17 cellular contexts compared by ENCODE assay signal in the genomic region with DNA sequence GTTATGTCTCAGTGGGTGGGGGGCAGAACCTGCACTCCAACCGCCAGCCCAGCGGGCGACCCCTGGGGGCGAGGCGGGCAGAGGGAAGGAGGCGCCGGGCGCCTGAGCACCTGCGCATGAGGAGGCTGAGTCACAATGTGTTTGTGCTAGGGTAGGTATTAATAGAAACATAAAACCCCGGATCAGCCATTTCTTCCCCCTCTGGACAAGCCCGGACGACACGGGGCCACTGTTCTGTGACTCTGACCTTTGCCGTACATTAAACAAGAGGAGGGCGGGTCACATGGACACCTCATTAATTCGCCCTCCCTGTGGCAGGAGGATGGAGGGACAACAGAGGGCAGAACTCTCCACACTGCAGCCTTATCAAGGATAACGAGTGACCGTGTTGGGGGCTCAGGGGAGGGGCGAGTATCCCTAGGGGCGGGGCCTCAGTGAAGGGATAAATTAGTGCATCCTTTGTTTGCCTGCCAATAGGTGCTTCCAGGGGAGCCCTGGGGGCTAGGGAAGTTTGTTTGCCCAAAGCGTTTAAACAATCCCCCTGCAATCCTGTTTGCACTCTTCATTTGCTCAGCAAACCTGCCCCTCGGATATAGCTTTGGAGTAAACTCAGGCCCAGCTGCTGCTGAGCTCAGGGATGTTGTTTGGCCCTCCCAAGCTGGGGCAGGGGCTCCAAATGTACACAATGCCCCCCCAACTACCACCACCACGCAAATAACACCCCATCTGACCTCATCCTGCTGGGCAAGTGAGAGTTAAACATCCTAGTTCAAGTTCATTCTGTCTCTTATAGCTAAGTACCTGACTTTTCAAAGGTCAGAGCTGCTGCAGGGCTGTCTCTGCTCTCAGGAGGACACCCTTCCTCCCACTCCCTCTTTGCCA.
A peak's percentile ranks its signal among the peaks of the same experiment; 100 is the strongest.
DNase-seq lines count a peak whose midpoint lies in the region; ATAC-seq, FAIRE-seq and TF ChIP-seq lines count a peak whose summit lies in the region.
"Had no signal": no experiment of that assay in that cellular context is flagged by ENCODE, and none has a peak within 500 bp of the region (broad histone marks: within the 10 kb centered on the region; RNA-seq: fewer than 3 reads in every experiment).

No MANE protein-coding gene starts in this region.

- peaks cover 54% of the 10 kb centered on the region for H3K4me1 ChIP-seq in HepG2 (ENCODE audit: insufficient read depth, low read length)

- in situ Hi-C loops in HepG2 (cut with HindIII; ENCODE audit: extremely low pct_ligation_motif_present, low pct_unique_long_range_greater_than_20kb), result no loop called here

- peak in 1 of 2 experiments; percentile 79; a peak in 2 of 4 replicates for TF ChIP-seq EP300 in HepG2 (IDR thresholded peaks at IDR 0.05; ENCODE audit: low read depth in 2 of 2, low read length in 2 of 2)
- TF ChIP-seq EP300 in HepG2 (CRISPR knock-in tag; IDR thresholded peaks at IDR 0.05; ENCODE audit: borderline replicate concordance), result peak; percentile 69; the same call in 1 of the 2 replicates

- peak overlapping the region; percentile 59 for H3K4me2 ChIP-seq in HepG2 (ENCODE audit: low read depth, low read length)
- H3K4me2 ChIP-seq: BLaER1 had no signal

- peaks cover 44 to 88% of the 10 kb centered on the region in 2 experiments for H3K27me3 ChIP-seq in HepG2 (ENCODE audit: control insufficient read depth in 1 of 2, insufficient read depth in 2 of 2, low read length in 2 of 2)
- H3K27me3 ChIP-seq: BLaER1 had no signal

- no peaks in the 10 kb centered on the region for H3K36me3 ChIP-seq in HepG2 (replicated peaks in 1 of 2; ENCODE audit: control insufficient read depth in 1 of 2, insufficient read depth in 2 of 2, low read length in 2 of 2)
- H3K36me3 ChIP-seq: BLaER1 had no signal

- peak; percentile 82 for ATAC-seq in HepG2
- no peak for ATAC-seq in HG02610 (IDR thresholded peaks at IDR 0.05; ENCODE audit: unreplicated experiment)
- ATAC-seq: right cardiac atrium had no signal

- no peak for TF ChIP-seq RAD21 in HepG2 (CRISPR knock-in tag; IDR thresholded peaks at IDR 0.05)

- intact Hi-C loops in HepG2 (cut with micrococcal nuclease; ENCODE audit: unreplicated experiment), result loop anchor here (1.0 to 10.0 kb wide), 3 partner anchors 10 to 310 kb away; a partner anchor contains a TSS

- H3K9ac ChIP-seq in HepG2 (ENCODE audit: insufficient read depth, low read depth, low read length), result no peak overlapping the region
- H3K9ac ChIP-seq: BLaER1, GM23248 had no signal

- peak overlapping the region in 1 of 3 experiments; percentile 7; a peak in 1 of 6 replicates for H3K4me3 ChIP-seq in HepG2 (replicated peaks in 1 of 3; ENCODE audit: insufficient read depth in 1 of 3, low read depth in 2 of 3, low read length in 3 of 3)
- H3K4me3 ChIP-seq in coronary artery, result no peak overlapping the region
- H3K4me3 ChIP-seq: BLaER1, GM23248 had no signal

- BruUV-seq in HepG2 (replicated peaks; lab: Mats Ljungman, UMichigan), result no TSS peak

- FAIRE-seq in HepG2 (lab: Jason Lieb, UNC), result peak; percentile 90
- no peak for FAIRE-seq in frontal cortex (lab: Jason Lieb, UNC)

- TF ChIP-seq POLR2A in HepG2 (IDR thresholded peaks at IDR 0.05; ENCODE audit: insufficient read depth in 1 of 2, low read depth in 2 of 2, low read length in 2 of 2), result no peak

- TF ChIP-seq CTCF in RWPE1 (conservative IDR thresholded peaks at IDR 0.05; ENCODE audit: low read depth) (no peak), HepG2 (CRISPR knock-in tag; IDR thresholded peaks at IDR 0.05) (peak; percentile 34), coronary artery (IDR thresholded peaks at IDR 0.05) (no peak)

- CTCF ChIA-PET in RWPE1 (lab: Yijun Ruan, JAX), result no interaction called here
- CTCF ChIA-PET in HepG2 (lab: Yijun Ruan, JAX; ENCODE audit: low intra/inter-chr PET ratio, low total read pairs), result no interaction called here

- no peak overlapping the region for H3K27ac ChIP-seq in RWPE1
- no peak overlapping the region for H3K27ac ChIP-seq in HepG2 (ENCODE audit: extremely low read length, insufficient read depth, low read length)
- H3K27ac ChIP-seq in coronary artery, result no peak overlapping the region
- H3K27ac ChIP-seq: BLaER1, GM23248 had no signal

- no peak overlapping the region for H2AFZ ChIP-seq in HepG2 (ENCODE audit: low read length)
- H2AFZ ChIP-seq: GM23248 had no signal

- 5% methylated on average over 20 of the region's 23 CpGs for WGBS in HepG2 (ENCODE audit: low lambda C conversion rate)

- peaks cover 6% of the 10 kb centered on the region; the same call in 1 of the 2 replicates for H4K20me1 ChIP-seq in HepG2 (ENCODE audit: insufficient read depth, low read length)
- H4K20me1 ChIP-seq: BLaER1 had no signal

- H3K79me2 ChIP-seq in HepG2 (ENCODE audit: insufficient read depth, low read length), result no peaks in the 10 kb centered on the region

- POLR2A ChIA-PET in RWPE1 (lab: Yijun Ruan, JAX; ENCODE audit: low non-redundant PET) (no interaction called here), HepG2 (lab: Yijun Ruan, JAX) (interaction anchor here (0.8 to 1.4 kb wide), 9 partner anchors 11 to 221 kb away, joined by 3 to 11 read pairs (median 3); no protein-coding TSS in a partner anchor)

- DNase-seq in DMS153 (lab: John Stamatoyannopoulos, UW), result peak; percentile 62
- DNase-seq in NCI-H1092 treated with DMSO at 0.1 percent for 48 hours (lab: John Stamatoyannopoulos, UW), result peak; percentile 79
- DNase-seq in RWPE1 (ENCODE audit: low spot score), result peak; percentile 28
- peak; percentile 92 for DNase-seq in HepG2 (ENCODE audit: low spot score)
- DNase-seq in coronary artery (ENCODE audit: low spot score), result no peak
- DNase-seq in NCI-H1694 treated with DMSO at 0.1 percent for 48 hours (lab: John Stamatoyannopoulos, UW), result no peak
- DNase-seq in frontal cortex (ENCODE audit: low spot score in 2 of 2), result no peak
- DNase-seq: activated CD4-positive, alpha-beta T cell treated with anti-CD3 and anti-CD28 coated beads, Interleukin-2, amount 10 ng/mL, durations not matched to agents 7 days and 5 days; activated T-cell treated with anti-CD3 and anti-CD28 coated beads, Interleukin-2, amount 50 U/mL, for 48 hours; foreskin fibroblast; GDM1; GM23248; right cardiac atrium; stimulated activated naive CD4-positive, alpha-beta T cell treated with Interleukin-2 at 50 U/mL for 16 hours; T-helper 1 cell had no signal

- H3K9me3 ChIP-seq in HepG2 (ENCODE audit: low read length), result no peaks in the 10 kb centered on the region
- H3K9me3 ChIP-seq: BLaER1 had no signal

TF ChIP-seq in HepG2, 621 proteins besides CTCF, POLR2A, EP300 and RAD21 (continues in another document):
- no peak for TF ChIP-seq BHLHE40 (IDR thresholded peaks at IDR 0.05; ENCODE audit: low read length)
- TF ChIP-seq EZH2 (conservative IDR thresholded peaks at IDR 0.05; ENCODE audit: low read depth, low read length), result no peak
- TF ChIP-seq, protein P1, sequence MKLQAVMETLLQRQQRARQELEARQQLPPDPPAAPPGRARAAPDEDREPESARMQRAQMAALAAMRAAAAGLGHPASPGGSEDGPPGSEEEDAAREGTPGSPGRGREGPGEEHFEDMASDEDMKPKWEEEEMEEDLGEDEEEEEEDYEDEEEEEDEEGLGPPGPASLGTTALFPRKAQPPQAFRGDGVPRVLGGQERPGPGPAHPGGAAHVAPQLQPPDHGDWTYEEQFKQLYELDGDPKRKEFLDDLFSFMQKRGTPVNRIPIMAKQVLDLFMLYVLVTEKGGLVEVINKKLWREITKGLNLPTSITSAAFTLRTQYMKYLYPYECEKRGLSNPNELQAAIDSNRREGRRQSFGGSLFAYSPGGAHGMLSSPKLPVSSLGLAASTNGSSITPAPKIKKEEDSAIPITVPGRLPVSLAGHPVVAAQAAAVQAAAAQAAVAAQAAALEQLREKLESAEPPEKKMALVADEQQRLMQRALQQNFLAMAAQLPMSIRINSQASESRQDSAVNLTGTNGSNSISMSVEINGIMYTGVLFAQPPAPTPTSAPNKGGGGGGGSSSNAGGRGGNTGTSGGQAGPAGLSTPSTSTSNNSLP (IDR thresholded peaks at IDR 0.05; ENCODE audit: low read depth, low read length), result peak; percentile 51; the same call in 1 of the 2 replicates
- TF ChIP-seq ZNF160 (CRISPR knock-in tag; IDR thresholded peaks at IDR 0.05), result peak; percentile 30; the same call in 1 of the 2 replicates
- TF ChIP-seq CEBPB (IDR thresholded peaks at IDR 0.05; ENCODE audit: borderline replicate concordance, low read depth, low read length), result no peak
- no peak for TF ChIP-seq ZNF460 (CRISPR knock-in tag; IDR thresholded peaks at IDR 0.05; ENCODE audit: borderline replicate concordance)
- TF ChIP-seq ZNF780A (CRISPR knock-in tag; IDR thresholded peaks at IDR 0.05), result no peak; the same call in 1 of the 2 replicates
- TF ChIP-seq, protein P2, sequence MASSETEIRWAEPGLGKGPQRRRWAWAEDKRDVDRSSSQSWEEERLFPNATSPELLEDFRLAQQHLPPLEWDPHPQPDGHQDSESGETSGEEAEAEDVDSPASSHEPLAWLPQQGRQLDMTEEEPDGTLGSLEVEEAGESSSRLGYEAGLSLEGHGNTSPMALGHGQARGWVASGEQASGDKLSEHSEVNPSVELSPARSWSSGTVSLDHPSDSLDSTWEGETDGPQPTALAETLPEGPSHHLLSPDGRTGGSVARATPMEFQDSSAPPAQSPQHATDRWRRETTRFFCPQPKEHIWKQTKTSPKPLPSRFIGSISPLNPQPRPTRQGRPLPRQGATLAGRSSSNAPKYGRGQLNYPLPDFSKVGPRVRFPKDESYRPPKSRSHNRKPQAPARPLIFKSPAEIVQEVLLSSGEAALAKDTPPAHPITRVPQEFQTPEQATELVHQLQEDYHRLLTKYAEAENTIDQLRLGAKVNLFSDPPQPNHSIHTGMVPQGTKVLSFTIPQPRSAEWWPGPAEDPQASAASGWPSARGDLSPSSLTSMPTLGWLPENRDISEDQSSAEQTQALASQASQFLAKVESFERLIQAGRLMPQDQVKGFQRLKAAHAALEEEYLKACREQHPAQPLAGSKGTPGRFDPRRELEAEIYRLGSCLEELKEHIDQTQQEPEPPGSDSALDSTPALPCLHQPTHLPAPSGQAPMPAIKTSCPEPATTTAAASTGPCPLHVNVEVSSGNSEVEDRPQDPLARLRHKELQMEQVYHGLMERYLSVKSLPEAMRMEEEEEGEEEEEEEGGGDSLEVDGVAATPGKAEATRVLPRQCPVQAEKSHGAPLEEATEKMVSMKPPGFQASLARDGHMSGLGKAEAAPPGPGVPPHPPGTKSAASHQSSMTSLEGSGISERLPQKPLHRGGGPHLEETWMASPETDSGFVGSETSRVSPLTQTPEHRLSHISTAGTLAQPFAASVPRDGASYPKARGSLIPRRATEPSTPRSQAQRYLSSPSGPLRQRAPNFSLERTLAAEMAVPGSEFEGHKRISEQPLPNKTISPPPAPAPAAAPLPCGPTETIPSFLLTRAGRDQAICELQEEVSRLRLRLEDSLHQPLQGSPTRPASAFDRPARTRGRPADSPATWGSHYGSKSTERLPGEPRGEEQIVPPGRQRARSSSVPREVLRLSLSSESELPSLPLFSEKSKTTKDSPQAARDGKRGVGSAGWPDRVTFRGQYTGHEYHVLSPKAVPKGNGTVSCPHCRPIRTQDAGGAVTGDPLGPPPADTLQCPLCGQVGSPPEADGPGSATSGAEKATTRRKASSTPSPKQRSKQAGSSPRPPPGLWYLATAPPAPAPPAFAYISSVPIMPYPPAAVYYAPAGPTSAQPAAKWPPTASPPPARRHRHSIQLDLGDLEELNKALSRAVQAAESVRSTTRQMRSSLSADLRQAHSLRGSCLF (CRISPR knock-in tag; IDR thresholded peaks at IDR 0.05; ENCODE audit: borderline replicate concordance), result no peak

Comparison
In these comparisons a context has a peak if more than half of its experiments do, and no peak if none do; other contexts are left out.
1. DNase-seq: peak in DMS153 (single experiment), NCI-H1092 treated with DMSO at 0.1 percent for 48 hours (single experiment), RWPE1 (single experiment) and HepG2 (single experiment); none in coronary artery (single experiment), NCI-H1694 treated with DMSO at 0.1 percent for 48 hours (single experiment) and frontal cortex (0 of 2).